8 cellular contexts compared by ENCODE assay signal in genomic region chr7:101814996-101815825, GRCh38. TPM values are rescaled to one million over a fixed set of nuclear protein-coding genes. Genes with fewer than 3 reads are reported as not detected.
A peak's percentile ranks its signal among the peaks of the same experiment; 100 is the strongest.
DNase-seq lines count a peak whose midpoint lies in the region; ATAC-seq lines count a peak whose summit lies in the region.

No MANE protein-coding gene starts in this region.

- ATAC-seq in GM21723 (IDR thresholded peaks at IDR 0.05; ENCODE audit: unreplicated experiment) = peak; percentile 41

- DNase-seq in EH (ENCODE audit: low read depth) (peak; percentile 21), Kasumi-1 (lab: John Stamatoyannopoulos, UW) (peak; percentile 43 to 51), ecto neural progenitor cell (ENCODE audit: low spot score) (peak; percentile 84), mesenteric fat pad (ENCODE audit: low spot score) (peak; percentile 91), cerebellar nuclear complex (lab: John Stamatoyannopoulos, UW) (no peak)
- peak; percentile 64 for DNase-seq in activated CD4-positive, alpha-beta T cell treated with anti-CD3 and anti-CD28 coated beads for 48 hours
- DNase-seq in stimulated activated CD8-positive, alpha-beta memory T cell treated with anti-CD3 and anti-CD28 coated beads, Interleukin-15, amount 100 ng/mL, for 24 hours (ENCODE audit: low read depth) = peak; percentile 45

RNA-seq across cellular contexts. Expression of gene CUX1, which starts 2.2 kb away (rescaled TPM):
- 115 TPM for total RNA-seq in mesenteric fat pad

Comparison
In these comparisons a context has a peak if more than half of its experiments do, and no peak if none do; other contexts are left out.
1. DNase-seq: peak in EH (single experiment), Kasumi-1 (2 of 2), activated CD4-positive, alpha-beta T cell treated with anti-CD3 and anti-CD28 coated beads for 48 hours (single experiment), ecto neural progenitor cell (single experiment), mesenteric fat pad (single experiment) and stimulated activated CD8-positive, alpha-beta memory T cell treated with anti-CD3 and anti-CD28 coated beads, Interleukin-15, amount 100 ng/mL, for 24 hours (single experiment); none in cerebellar nuclear complex (0 of 2).